Comparison of ENCODE assay signal across 16 cellular contexts in the genomic region with DNA sequence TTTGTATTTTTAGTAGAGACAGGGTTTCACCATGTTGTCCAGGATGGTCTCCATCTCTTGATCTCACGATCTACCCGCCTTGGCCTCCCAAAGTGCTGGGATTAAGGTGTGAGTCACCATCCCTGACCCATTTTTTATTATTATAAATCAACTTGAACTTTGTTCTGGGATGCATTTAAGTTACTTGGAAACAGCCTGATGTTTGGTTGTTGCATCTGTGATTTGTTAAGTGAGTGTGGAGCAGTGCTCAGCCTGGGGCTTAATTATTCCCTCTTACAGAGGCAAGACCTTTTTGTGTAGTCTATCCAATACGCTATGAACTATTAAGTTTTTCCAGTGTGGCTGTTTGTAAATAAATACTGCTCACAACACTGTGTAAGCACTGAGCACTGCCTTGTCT.
"Had no signal": no experiment of that assay in that cellular context is flagged by ENCODE, and none has a peak within 500 bp of the region (broad histone marks: within the 10 kb centered on the region; RNA-seq: fewer than 3 reads in every experiment).

No MANE protein-coding gene starts in this region.

- H3K27ac Mint-ChIP-seq: activated T-cell treated with anti-CD3 and anti-CD28 coated beads, Interleukin-2, amount 50 U/mL, for 24 hours; endodermal cell; progenitor cell of endocrine pancreas had no signal

- H3K36me3 ChIP-seq: adrenal gland, right atrium auricular region had no signal

- H3K27me3 ChIP-seq: adrenal gland, dorsolateral prefrontal cortex, right atrium auricular region had no signal

- H3K27ac ChIP-seq: dorsolateral prefrontal cortex, right atrium auricular region had no signal

- H3K4me3 Mint-ChIP-seq: activated T-cell treated with anti-CD3 and anti-CD28 coated beads, Interleukin-2, amount 50 U/mL, for 24 hours; endodermal cell; nephron had no signal

- ATAC-seq: left ventricle myocardium superior had no signal

- H3K9me3 Mint-ChIP-seq: activated T-cell treated with anti-CD3 and anti-CD28 coated beads, Interleukin-2, amount 50 U/mL, for 24 hours had no signal

- H3K9me3 ChIP-seq: adrenal gland, right atrium auricular region had no signal

- DNase-seq: activated CD4-positive, alpha-beta T cell treated with anti-CD3 and anti-CD28 coated beads, Interleukin-2, amount 50 U/mL, for 48 hours; activated naive CD4-positive, alpha-beta T cell treated with anti-CD3 and anti-CD28 coated beads, Interleukin-2, amount 50 U/mL, for 16 hours; activated T-cell treated with anti-CD3 and anti-CD28 coated beads, Interleukin-2, amount 50 U/mL, for 24 hours; dorsolateral prefrontal cortex; endodermal cell; glutamatergic neuron; hypothalamus; left ventricle myocardium superior; mesendoderm; T-helper 1 cell; T1000 had no signal

- H3K4me1 ChIP-seq: right atrium auricular region had no signal

- H3K27me3 Mint-ChIP-seq: activated T-cell treated with anti-CD3 and anti-CD28 coated beads, Interleukin-2, amount 50 U/mL, for 24 hours; progenitor cell of endocrine pancreas had no signal

- H3K4me3 ChIP-seq: adrenal gland, dorsolateral prefrontal cortex, right atrium auricular region, skin epidermis had no signal

- H3K4me1 Mint-ChIP-seq: nephron had no signal
